8 cellular contexts compared by ENCODE assay signal in genomic region chr3:172749201-172749965, GRCh38. TPM values are rescaled to one million over a fixed set of nuclear protein-coding genes. Genes with fewer than 3 reads are reported as not detected.
DNase-seq lines count a peak whose midpoint lies in the region; ATAC-seq and TF ChIP-seq lines count a peak whose summit lies in the region.

No MANE protein-coding gene starts in this region.

- peaks cover 19% of the 10 kb centered on the region for H3K4me1 ChIP-seq in HAP-1
- H3K4me1 ChIP-seq in gastroesophageal sphincter: peaks cover 0 to 25% (median 5%) of the 10 kb centered on the region in 3 donors
- no peaks in the 10 kb centered on the region for H3K4me1 ChIP-seq in prostate gland (replicated peaks)

- TF ChIP-seq POLR2A in gastroesophageal sphincter (IDR thresholded peaks at IDR 0.05) (no peak), prostate gland (IDR thresholded peaks at IDR 0.05) (no peak)

- H3K27ac Mint-ChIP-seq in T-cell: no peak overlapping the region

- in situ Hi-C loops in ACHN (cut with HindIII; ENCODE audit: low pct_ligation_motif_present, low pct_unique_long_range_greater_than_20kb, low sequenced_read_pairs): no loop called here
- in situ Hi-C loops in HAP-1 (cut with MboI; ENCODE audit: low sequenced_read_pairs): no loop called here

- no peaks in the 10 kb centered on the region for H3K27me3 Mint-ChIP-seq in T-cell

- peak overlapping the region; percentile 88 to 96 (median 92) for H3K4me3 Mint-ChIP-seq in T-cell

- no peaks in the 10 kb centered on the region for H3K27me3 ChIP-seq in HAP-1 (ENCODE audit: low read depth)
- H3K27me3 ChIP-seq in gastroesophageal sphincter: no peaks in the 10 kb centered on the region
- H3K27me3 ChIP-seq in prostate gland (replicated peaks; ENCODE audit: insufficient read depth): no peaks in the 10 kb centered on the region

- H3K4me1 Mint-ChIP-seq in T-cell: peaks cover 13 to 28% (median 16%) of the 10 kb centered on the region in 3 donors

- POLR2A ChIA-PET in T-cell (lab: Charles Lee): interaction anchor here (0.6 kb wide), 3 partner anchors 212 to 1880 kb away, joined by 3 to 7 read pairs (median 6); partner anchors contain the start of gene RPL22L1 (in 1 of the 2)

- H3K27ac ChIP-seq in gastroesophageal sphincter (peak overlapping the region; percentile 41 to 83 (median 76)), prostate gland (peak overlapping the region; percentile 2 to 60)

- no peak for TF ChIP-seq EP300 in gastroesophageal sphincter (IDR thresholded peaks at IDR 0.05)

- intact Hi-C loops in prostate gland (cut with DNase I): no loop called here

- no peak for ATAC-seq in T-cell (replicated peaks in 1 of 4)
- peak; percentile 26 for ATAC-seq in gastroesophageal sphincter
- ATAC-seq in HG02840 (IDR thresholded peaks at IDR 0.05; ENCODE audit: low FRiP score, unreplicated experiment): no peak

- 16 to 23% methylated on average over 8 of the region's 8 CpGs for WGBS in gastroesophageal sphincter (ENCODE audit: low coverage in 1 of 2), 2 donors
- WGBS in prostate gland: 15% methylated on average over 8 of the region's 8 CpGs

- peaks cover 4% of the 10 kb centered on the region; the same call in 1 of the 2 replicates for H3K36me3 ChIP-seq in HAP-1 (replicated peaks)
- H3K36me3 ChIP-seq in gastroesophageal sphincter: no peaks in the 10 kb centered on the region
- H3K36me3 ChIP-seq in prostate gland: no peaks in the 10 kb centered on the region

- DNase-seq in ACHN: peak; percentile 97
- DNase-seq in HAP-1 (ENCODE audit: low spot score in 2 of 2): peak; percentile 58 to 76
- DNase-seq in T-cell: no peak
- DNase-seq in prostate gland (ENCODE audit: low spot score): peak; percentile 14
- no peak for DNase-seq in RPMI8226
- no peak for DNase-seq in DMS 273 (lab: John Stamatoyannopoulos, UW; ENCODE audit: unreplicated experiment)

- CTCF ChIA-PET in T-cell (lab: Charles Lee): interaction anchor here (0.5 to 1.4 kb wide), 11 partner anchors 32 to 1264 kb away, joined by 3 to 6 read pairs (median 4); no protein-coding TSS in a partner anchor

- no peaks in the 10 kb centered on the region for H3K9me3 ChIP-seq in HAP-1
- H3K9me3 ChIP-seq in gastroesophageal sphincter: no peaks in the 10 kb centered on the region
- H3K9me3 ChIP-seq in prostate gland: no peaks in the 10 kb centered on the region

- peak overlapping the region; percentile 86; the same call in 1 of the 2 replicates for H3K4me3 ChIP-seq in HAP-1
- H3K4me3 ChIP-seq in gastroesophageal sphincter: peak overlapping the region; percentile 44 to 78
- peak overlapping the region in 1 of 2 donors; percentile 55 for H3K4me3 ChIP-seq in prostate gland

- H3K36me3 Mint-ChIP-seq in T-cell: no peaks in the 10 kb centered on the region

- TF ChIP-seq CTCF in gastroesophageal sphincter (IDR thresholded peaks at IDR 0.05): no peak
- no peak for TF ChIP-seq CTCF in prostate gland (IDR thresholded peaks at IDR 0.05)

- H3K9me3 Mint-ChIP-seq in T-cell: no peaks in the 10 kb centered on the region

RNA-seq across cellular contexts. Expression of gene ECT2, which starts 1.1 kb away (rescaled TPM):
- total RNA-seq in T-cell (1 to 10 TPM; 1.7 to 3.1 (median 2.3) TPM), gastroesophageal sphincter (1 to 10 TPM; 3.7 to 6.8 (median 5.8) TPM), prostate gland (10 to 100 TPM; 10.3 to 12.1 TPM)

RNA-seq across cellular contexts. Expression of gene NCEH1, which starts 38.5 kb away (rescaled TPM):
- 1 to 10 TPM; 2.4 to 3.8 (median 3.5) TPM for total RNA-seq in T-cell
- 1 to 10 TPM; 4.5 to 9.3 (median 6.1) TPM for total RNA-seq in gastroesophageal sphincter
- 10 to 100 TPM in 1 of 2 donors, 1 to 10 TPM in 1; 9.1 to 12.7 TPM for total RNA-seq in prostate gland

Comparison
In these comparisons a context has a peak if more than half of its experiments do, and no peak if none do; other contexts are left out.
1. DNase-seq: peak in ACHN (single experiment), HAP-1 (2 of 2) and prostate gland (single experiment); none in T-cell (0 of 34), RPMI8226 (single experiment) and DMS 273 (single experiment).